29 cellular contexts compared by ENCODE assay signal in genomic region chr16:50299508-50300105, GRCh38. TPM values are rescaled to one million over a fixed set of nuclear protein-coding genes. Genes with fewer than 3 reads are reported as not detected.
DNase-seq lines count a peak whose midpoint lies in the region; ATAC-seq, FAIRE-seq and TF ChIP-seq lines count a peak whose summit lies in the region.
"Had no signal": no experiment of that assay in that cellular context is flagged by ENCODE, and none has a peak within 500 bp of the region (broad histone marks: within the 10 kb centered on the region; RNA-seq: fewer than 3 reads in every experiment).

No MANE protein-coding gene starts in this region.

- H4K5ac ChIP-seq in H1 (ENCODE audit: insufficient read length, low read depth, low read length): no peak overlapping the region

- no peak overlapping the region for H4K8ac ChIP-seq in H1 (ENCODE audit: extremely low read depth, insufficient read depth, low read length)
- H4K8ac ChIP-seq in neuronal stem cell (ENCODE audit: low read depth, low read length): no peak overlapping the region

- TF ChIP-seq CTCF in heart right ventricle (IDR thresholded peaks at IDR 0.05): no peak
- TF ChIP-seq CTCF in H1 (IDR thresholded peaks at IDR 0.05; ENCODE audit: control extremely low read depth in 1 of 3, insufficient read depth in 1 of 3, low read depth in 1 of 3, low read length in 3 of 3): no peak

- H4K91ac ChIP-seq in H1 (replicated peaks; ENCODE audit: insufficient read length, low read length) (no peak overlapping the region), neuronal stem cell (ENCODE audit: low read depth, low read length, poor library complexity) (no peak overlapping the region)

- H3K4me1 ChIP-seq in heart right ventricle (peaks cover 0 to 7% (median 0%) of the 10 kb centered on the region in 9 donors), H1 (replicated peaks in 1 of 4; ENCODE audit: control insufficient read depth in 3 of 4, insufficient read depth in 4 of 4, low read length in 3 of 4) (peaks cover 0 to 3% (median 0%) of the 10 kb centered on the region in 4 experiments; a peak in 1 of 7 replicates), neuronal stem cell (ENCODE audit: control insufficient read depth in 2 of 2, insufficient read depth in 1 of 2, low read depth in 1 of 2, low read length in 2 of 2) (no peaks in the 10 kb centered on the region)
- H3K4me1 ChIP-seq: foreskin keratinocyte had no signal

- peaks cover 0 to 2% of the 10 kb centered on the region in 2 experiments for H4K20me1 ChIP-seq in H1 (replicated peaks in 1 of 2; ENCODE audit: control insufficient read depth in 1 of 2, insufficient read depth in 2 of 2, low read length in 2 of 2)

- H2AFZ ChIP-seq in H1 (ENCODE audit: low read length) (no peak overlapping the region), neuronal stem cell (ENCODE audit: low read length) (no peak overlapping the region)
- H2AFZ ChIP-seq: GM23338 had no signal

- H3K4me2 ChIP-seq in H1 (ENCODE audit: insufficient read depth in 1 of 2, low read depth in 2 of 2, low read length in 2 of 2) (no peak overlapping the region), neuronal stem cell (ENCODE audit: insufficient read depth, low read length, poor library complexity, severe bottlenecking) (no peak overlapping the region)
- H3K4me2 ChIP-seq: GM23338 had no signal

- 87 to 91% methylated on average over 12 of the region's 12 CpGs for WGBS in heart right ventricle, 2 donors
- 81% methylated on average over 7 of the region's 12 CpGs; no CpG with 5 or more reads in 1 of the 2 experiments for WGBS in H1 (ENCODE audit: extremely low coverage in 1 of 2, insufficient coverage in 1 of 2, insufficient read length in 1 of 2, insufficient replicate concordance in 2 of 2, low coverage in 1 of 2, low lambda C conversion rate in 2 of 2, missing lambda C conversion rate in 1 of 2), 2 experiments
- no CpG with 5 or more reads among the region's 12 CpGs for WGBS in neuronal stem cell (ENCODE audit: extremely low coverage in 2 of 2, insufficient read length in 2 of 2, insufficient replicate concordance in 1 of 2), 2 donors

- H2AK5ac ChIP-seq in H1 (ENCODE audit: low read depth, low read length): no peak overlapping the region
- peak overlapping the region; percentile 53 for H2AK5ac ChIP-seq in neuronal stem cell (ENCODE audit: low read depth, low read length)

- H3K4me3 ChIP-seq in heart right ventricle: no peak overlapping the region
- no peak overlapping the region for H3K4me3 ChIP-seq in H1 (ENCODE audit: extremely low read depth in 1 of 4, insufficient read depth in 2 of 4, low read depth in 3 of 4, low read length in 4 of 4)
- H3K4me3 ChIP-seq in neuronal stem cell (ENCODE audit: low read length in 2 of 2): no peak overlapping the region
- H3K4me3 ChIP-seq: esophagus muscularis mucosa, GM23338 had no signal

- peak; percentile 22 for DNase-seq in Right ventricle myocardium inferior (ENCODE audit: missing footprints)
- no peak for DNase-seq in heart right ventricle
- DNase-seq in H1 (ENCODE audit: low read depth in 1 of 2, low spot score in 2 of 2): peak in 1 of 2 experiments; percentile 41
- no peak for DNase-seq in neuronal stem cell (ENCODE audit: low spot score)
- DNase-seq in ureter (ENCODE audit: low spot score): peak; percentile 40
- DNase-seq in globus pallidus (ENCODE audit: low spot score): no peak
- DNase-seq in activated T-cell treated with anti-CD3 and anti-CD28 coated beads, Interleukin-2, amount 50 U/mL, for 1 hour: no peak
- DNase-seq in A172 (ENCODE audit: low spot score): no peak
- DNase-seq: activated CD4-positive, alpha-beta T cell treated with anti-CD3 and anti-CD28 coated beads, Interleukin-2, amount 10 ng/mL, durations not matched to agents 7 days and 5 days; activated T-cell treated with anti-CD3 and anti-CD28 coated beads, Interleukin-2, amount 50 U/mL, for 48 hours; anterior cingulate cortex; BE2C; cortex of kidney; DMS53; foreskin keratinocyte; naive thymus-derived CD4-positive, alpha-beta T cell; NCI-H1092; NCI-H1694 treated with DMSO at 0.1 percent for 48 hours; NCI-H524 treated with DMSO at 0.1 percent for 48 hours; NK-92 treated with Interleukin-12 subunit alpha and Interleukin-12 subunit beta, amount 100 ng/mL, for 24 hours; PC-3; SHP77; stimulated activated CD4-positive, alpha-beta T cell treated with anti-CD3 and anti-CD28 coated beads, Interleukin-4, amount 100 ng/mL, for 4 hours; stimulated activated naive B cell treated with anti-CD40 and anti-IgM and Interleukin-4, amounts not matched to agents 10 μg/mL and 1 μg/mL and 100 μg/mL, for 72 hours; SW 1271; T1000 had no signal

- ATAC-seq in Right ventricle myocardium inferior (no peak), heart right ventricle (no peak)
- ATAC-seq: foreskin keratinocyte; GM23338; PC-3; right cardiac atrium; stimulated activated naive B cell treated with anti-CD40 and anti-IgM and Interleukin-4, amounts not matched to agents 10 μg/mL and 1 μg/mL and 100 μg/mL, for 72 hours had no signal

- H3K27me3 ChIP-seq in heart right ventricle (no peaks in the 10 kb centered on the region), H1 (replicated peaks in 1 of 4; ENCODE audit: control insufficient read depth in 3 of 4, extremely low read depth in 1 of 4, insufficient read depth in 3 of 4, low read length in 3 of 4) (no peaks in the 10 kb centered on the region), neuronal stem cell (ENCODE audit: control insufficient read depth in 3 of 3, insufficient read depth in 3 of 3, low read depth in 1 of 3, low read length in 3 of 3) (peaks cover 0 to 4% (median 0%) of the 10 kb centered on the region in 3 experiments)
- H3K27me3 ChIP-seq: BE2C, esophagus muscularis mucosa, foreskin keratinocyte had no signal

- TF ChIP-seq EP300 in H1 (IDR thresholded peaks at IDR 0.05; ENCODE audit: borderline replicate concordance in 1 of 2, low read depth in 2 of 2, low read length in 2 of 2): no peak

- H3K4ac ChIP-seq in H1 (replicated peaks; ENCODE audit: insufficient read length, low read depth, low read length) (no peak overlapping the region), neuronal stem cell (ENCODE audit: low read length) (no peak overlapping the region)

- intact Hi-C loops in Right ventricle myocardium inferior (cut with DNase I): no loop called here
- intact Hi-C loops in heart right ventricle (cut with DNase I): no loop called here

- no peak overlapping the region for H2BK120ac ChIP-seq in H1 (replicated peaks; ENCODE audit: low read depth, low read length)
- H2BK120ac ChIP-seq in neuronal stem cell (ENCODE audit: low read depth, low read length): no peak overlapping the region

- H3K18ac ChIP-seq in H1 (ENCODE audit: extremely low read depth, low read length) (no peak overlapping the region), neuronal stem cell (ENCODE audit: low read length) (peak overlapping the region; percentile 65)

- H3K36me3 ChIP-seq in heart right ventricle: peaks cover 0 to 97% (median 0%) of the 10 kb centered on the region in 9 donors
- no peaks in the 10 kb centered on the region for H3K36me3 ChIP-seq in H1 (ENCODE audit: control insufficient read depth in 2 of 4, insufficient read depth in 4 of 4, low read length in 3 of 4)
- H3K36me3 ChIP-seq in neuronal stem cell (replicated peaks in 1 of 2; ENCODE audit: control insufficient read depth in 2 of 2, insufficient read depth in 2 of 2, low read length in 2 of 2): no peaks in the 10 kb centered on the region
- H3K36me3 ChIP-seq: BE2C had no signal

- FAIRE-seq in H1 (lab: Jason Lieb, UNC): no peak

- H3K79me1 ChIP-seq in H1 (ENCODE audit: low read depth, low read length) (no peaks in the 10 kb centered on the region), neuronal stem cell (ENCODE audit: low read depth, low read length) (peaks cover 4% of the 10 kb centered on the region)

- no peak for TF ChIP-seq RAD21 in H1 (IDR thresholded peaks at IDR 0.05 in 1 of 2, conservative IDR thresholded peaks at IDR 0.05 in 1 of 2; ENCODE audit: low read depth in 2 of 2, low read length in 2 of 2)

- H3K27ac ChIP-seq in heart right ventricle (no peak overlapping the region), H1 (ENCODE audit: low read depth, low read length) (no peak overlapping the region), neuronal stem cell (replicated peaks; ENCODE audit: low read length) (no peak overlapping the region)
- H3K27ac ChIP-seq: esophagus muscularis mucosa, foreskin keratinocyte had no signal

- CTCF ChIA-PET in H1 (lab: Charles Lee; ENCODE audit: partially characterized antibody): interaction anchor here (1.0 to 1.1 kb wide), 2 partner anchors 10 to 18 kb away, joined by 3 read pairs; no protein-coding TSS in a partner anchor

- H2BK5ac ChIP-seq in H1 (ENCODE audit: low read depth, low read length) (no peak overlapping the region), neuronal stem cell (ENCODE audit: low read length) (peak overlapping the region; percentile 77)

- H3K23ac ChIP-seq in H1 (ENCODE audit: insufficient read length): no peak overlapping the region
- H3K23ac ChIP-seq in neuronal stem cell (ENCODE audit: low read depth, low read length, poor library complexity): no peak overlapping the region

- H2BK15ac ChIP-seq in H1 (ENCODE audit: low read length): no peak overlapping the region
- H2BK15ac ChIP-seq in neuronal stem cell (ENCODE audit: low read length): peak overlapping the region; percentile 89

- H3K79me2 ChIP-seq in H1 (ENCODE audit: control insufficient read depth in 1 of 2, insufficient read depth in 2 of 2, low read length in 2 of 2): no peaks in the 10 kb centered on the region

- H2BK12ac ChIP-seq in H1 (ENCODE audit: low read depth, low read length) (peak overlapping the region; percentile 39; the same call in 1 of the 2 replicates), neuronal stem cell (ENCODE audit: low read length) (peak overlapping the region; percentile 49)

- H3K9ac ChIP-seq in H1 (replicated peaks in 1 of 4; ENCODE audit: extremely low read depth in 1 of 4, low read depth in 3 of 4, low read length in 3 of 4): no peak overlapping the region
- peak overlapping the region; percentile 12 for H3K9ac ChIP-seq in neuronal stem cell (ENCODE audit: low read depth, low read length, poor library complexity)

- H3K56ac ChIP-seq in H1 (replicated peaks; ENCODE audit: insufficient read length, low read depth, low read length): no peak overlapping the region

- H3K14ac ChIP-seq in H1 (ENCODE audit: insufficient read length): no peak overlapping the region
- peak overlapping the region; percentile 82 for H3K14ac ChIP-seq in neuronal stem cell (ENCODE audit: low read length)

- H2BK20ac ChIP-seq in H1 (ENCODE audit: low read length): no peak overlapping the region

- H3K9me3 ChIP-seq in heart right ventricle (no peaks in the 10 kb centered on the region), H1 (ENCODE audit: insufficient read depth in 2 of 2, low read depth in 1 of 2, low read length in 1 of 2) (no peaks in the 10 kb centered on the region), neuronal stem cell (replicated peaks in 1 of 2; ENCODE audit: control insufficient read depth in 2 of 2, insufficient read depth in 1 of 2, low read depth in 1 of 2, low read length in 2 of 2) (peaks cover 0 to under 1% of the 10 kb centered on the region in 2 donors)
- H3K9me3 ChIP-seq: BE2C, esophagus muscularis mucosa had no signal

- TF ChIP-seq POLR2A in H1 (IDR thresholded peaks at IDR 0.05; ENCODE audit: control extremely low read depth in 1 of 2, low read depth in 2 of 2, low read length in 2 of 2): no peak

- H3K23me2 ChIP-seq in H1 (ENCODE audit: low read depth, low read length): no peaks in the 10 kb centered on the region

- POLR2A ChIA-PET in H1 (lab: Charles Lee; ENCODE audit: partially characterized antibody): no interaction called here

RNA-seq across cellular contexts. Expression of gene ADCY7, which starts 33.3 kb away (rescaled TPM):
- total RNA-seq in Right ventricle myocardium inferior (11.7 TPM), heart right ventricle (10 to 100 TPM in 2 of 10 donors, 1 to 10 TPM in 8; 2.2 to 25.5 (median 4.7) TPM), ureter (18.6 TPM)
- polyA plus RNA-seq in heart right ventricle (1 to 10 TPM; 2.4 to 5.0 TPM), H1 (2011; rRNA removed) (2.4 and 5.5 TPM in 2 replicates)
- 4.7 and 5.1 TPM in 2 replicates for total RNA-seq in H1 (2021; fragmentation: NEBNext Ultra II Directional; extraction: Animal tissue kit (Norgen Biotek cat#: 25700))
- polyA plus RNA-seq in H1 (2011; cell fraction: cytosol; rRNA removed): 4.9 TPM
- 13.5 TPM for polyA plus RNA-seq in H1 (2011; cell fraction: nucleus; rRNA removed)
- polyA plus RNA-seq in H1 (2012, experiment 1 of 2): 2.0 to 4.3 TPM (median 2.9 TPM) in 4 replicates
- 0.45 TPM for polyA plus RNA-seq in H1 (2012, experiment 2 of 2)
- polyA plus RNA-seq in H1 (2013, experiment 1 of 2): 1.8 TPM
- polyA plus RNA-seq in H1 (2013, experiment 2 of 2): 1.7 TPM
- 6.9 and 7.2 TPM in 2 replicates for polyA minus RNA-seq in H1 (2011; rRNA and poly(A)+ RNA removed)
- polyA minus RNA-seq in H1 (2011; cell fraction: cytosol; rRNA and poly(A)+ RNA removed): 7.3 TPM
- 6.4 TPM for polyA minus RNA-seq in H1 (2011; cell fraction: nucleus; rRNA and poly(A)+ RNA removed)
- 3.6 TPM for polyA plus RNA-seq in neuronal stem cell (2013, experiment 1 of 2)
- 3.3 TPM for polyA plus RNA-seq in neuronal stem cell (2013, experiment 2 of 2)
- 13.8 and 17.7 TPM in 2 replicates for total RNA-seq in A172 (2014; rRNA removed; shearing (Covaris generic))

Comparison
In these comparisons a context has a peak if more than half of its experiments do, and no peak if none do; other contexts are left out.
1. DNase-seq: peak in Right ventricle myocardium inferior (single experiment) and ureter (single experiment); none in heart right ventricle (0 of 2), neuronal stem cell (single experiment), globus pallidus (single experiment), activated T-cell treated with anti-CD3 and anti-CD28 coated beads, Interleukin-2, amount 50 U/mL, for 1 hour (single experiment) and A172 (single experiment).